Comparison of ENCODE assay signal across 8 cellular contexts in genomic region chr17:29180788-29181160, GRCh38. TPM values are rescaled to one million over a fixed set of nuclear protein-coding genes. Genes with fewer than 3 reads are reported as not detected.
DNase-seq lines count a peak whose midpoint lies in the region; ATAC-seq and TF ChIP-seq lines count a peak whose summit lies in the region.

No MANE protein-coding gene starts in this region.

- no peak for ATAC-seq in sciatic nerve

- no peaks in the 10 kb centered on the region for H3K9me3 ChIP-seq in MM.1S (replicated peaks; ENCODE audit: insufficient read depth, low read length)
- no peaks in the 10 kb centered on the region for H3K9me3 ChIP-seq in effector memory CD4-positive, alpha-beta T cell (ENCODE audit: control insufficient read depth, low read length)

- H3K9me2 ChIP-seq in MM.1S (replicated peaks; ENCODE audit: insufficient read depth, low read length) = no peaks in the 10 kb centered on the region

- peak overlapping the region; percentile 51; the same call in 1 of the 2 replicates for H3K9ac ChIP-seq in MM.1S (ENCODE audit: low read length)

- H3K79me2 ChIP-seq in MM.1S (ENCODE audit: low read length) = peaks cover 11% of the 10 kb centered on the region

- intact Hi-C loops in sciatic nerve (cut with DNase I) = loop anchor here (5.0 kb wide), 1 partner anchor 33 kb away; no protein-coding TSS in a partner anchor

- H3F3A ChIP-seq in MM.1S (ENCODE audit: insufficient read depth, low read length) = peaks cover 22% of the 10 kb centered on the region

- peaks cover 6% of the 10 kb centered on the region for H3K9me3 Mint-ChIP-seq in nephron

- H3K4me3 Mint-ChIP-seq in nephron = peak overlapping the region; percentile 77 to 88 (median 83)

- no peaks in the 10 kb centered on the region for H4K20me1 ChIP-seq in MM.1S (ENCODE audit: insufficient read depth, low read length)

- peaks cover 39% of the 10 kb centered on the region for H3K4me1 ChIP-seq in MM.1S (ENCODE audit: low read length)
- peaks cover 7% of the 10 kb centered on the region for H3K4me1 ChIP-seq in effector memory CD4-positive, alpha-beta T cell (ENCODE audit: control insufficient read depth, insufficient read depth, low read length, poor library complexity, severe bottlenecking)

- no peaks in the 10 kb centered on the region for H3K27me3 ChIP-seq in MM.1S (replicated peaks; ENCODE audit: insufficient read depth, low read length)
- H3K27me3 ChIP-seq in effector memory CD4-positive, alpha-beta T cell (replicated peaks; ENCODE audit: control insufficient read depth, insufficient read depth, low read length, poor library complexity, severe bottlenecking) = no peaks in the 10 kb centered on the region

- DNase-seq in AG09309 (ENCODE audit: low read depth) (no peak), MM.1S (no peak), sciatic nerve (ENCODE audit: low spot score) (no peak), NCI-H2227 (lab: John Stamatoyannopoulos, UW; ENCODE audit: unreplicated experiment) (no peak), NCI-H748 (lab: John Stamatoyannopoulos, UW; ENCODE audit: unreplicated experiment) (no peak)
- no peak for DNase-seq in effector memory CD4-positive, alpha-beta T cell
- DNase-seq in stimulated activated CD4-positive, alpha-beta T cell treated with anti-CD3 and anti-CD28 coated beads, Interleukin-12 subunit alpha, Interleukin-12 subunit beta, amount 100 ng/mL, for 4 hours = no peak

- peak overlapping the region; percentile 93 for H3K4me2 ChIP-seq in MM.1S (ENCODE audit: low read depth, low read length)

- peak overlapping the region; percentile 40 for H3K4me3 ChIP-seq in AG09309 (ENCODE audit: control insufficient read depth, low read depth, low read length)
- H3K4me3 ChIP-seq in MM.1S (ENCODE audit: low read length) = peak overlapping the region; percentile 56
- H3K4me3 ChIP-seq in effector memory CD4-positive, alpha-beta T cell (ENCODE audit: insufficient read depth, low read depth, low read length, poor library complexity, severe bottlenecking) = peak overlapping the region; percentile 23

- H3K27ac Mint-ChIP-seq in nephron = peak overlapping the region in 2 of 3 experiments; percentile 44 to 87

- no peaks in the 10 kb centered on the region for H3K36me3 Mint-ChIP-seq in nephron (ENCODE audit: low read depth)

- no peak overlapping the region for H3K27ac ChIP-seq in MM.1S (ENCODE audit: low read length)
- H3K27ac ChIP-seq in effector memory CD4-positive, alpha-beta T cell (ENCODE audit: insufficient read depth, low read length, poor library complexity, severe bottlenecking) = no peak overlapping the region

- H2AFZ ChIP-seq in MM.1S (ENCODE audit: low read length) = peak overlapping the region; percentile 98

- H3K27me3 Mint-ChIP-seq in nephron (ENCODE audit: low read depth) = peaks cover 11% of the 10 kb centered on the region

- TF ChIP-seq CTCF in AG09309 (IDR thresholded peaks at IDR 0.05; ENCODE audit: control insufficient read depth, insufficient read depth, low read depth, low read length, missing control alignments) (no peak), MM.1S (IDR thresholded peaks at IDR 0.05; ENCODE audit: low read length) (no peak), nephron (IDR thresholded peaks at IDR 0.05; ENCODE audit: unreplicated experiment in 3 of 3) (no peak)

- H3K36me3 ChIP-seq in MM.1S (replicated peaks; ENCODE audit: insufficient read depth, low read length) = no peaks in the 10 kb centered on the region
- H3K36me3 ChIP-seq in effector memory CD4-positive, alpha-beta T cell (ENCODE audit: control insufficient read depth, insufficient read depth, low read length) = no peaks in the 10 kb centered on the region

- H3K4me1 Mint-ChIP-seq in nephron = peaks cover 29% of the 10 kb centered on the region

RNA-seq across cellular contexts. Expression of gene MYO18A, which starts 0.6 kb away (rescaled TPM):
- 109 TPM for total RNA-seq in sciatic nerve
